ENCODE assay signal across 8 cellular contexts in the genomic region with DNA sequence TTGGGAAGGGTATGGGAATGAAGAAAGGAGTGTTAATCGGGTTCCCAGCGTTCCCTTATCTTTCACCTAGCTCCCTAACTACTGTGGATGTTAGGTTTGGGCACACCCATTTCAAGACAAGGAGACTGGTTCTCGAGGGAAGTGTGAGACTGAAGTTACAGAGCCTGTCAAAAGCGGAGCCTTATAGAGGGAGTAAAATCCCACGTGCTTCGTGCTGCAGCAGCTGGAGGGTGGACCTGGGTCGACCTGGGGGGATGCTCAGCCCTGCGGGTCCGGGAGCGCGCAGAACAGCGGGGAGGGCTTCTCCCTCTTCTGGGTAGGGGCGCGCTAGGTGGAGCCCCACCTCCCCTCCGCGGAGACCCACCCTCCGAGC. TPM values are rescaled to one million over a fixed set of nuclear protein-coding genes. Genes with fewer than 3 reads are reported as not detected.
DNase-seq lines count a peak whose midpoint lies in the region; ATAC-seq and TF ChIP-seq lines count a peak whose summit lies in the region.

No MANE protein-coding gene starts in this region.

- H3K9me3 ChIP-seq in OCI-LY3 (ENCODE audit: insufficient read depth, low read length): no peaks in the 10 kb centered on the region
- no peaks in the 10 kb centered on the region for H3K9me3 ChIP-seq in duodenal mucosa (ENCODE audit: control insufficient read depth in 1 of 2, low read length in 2 of 2)

- H3K4me3 ChIP-seq in OCI-LY3 (ENCODE audit: low read length): peak overlapping the region; percentile 91
- H3K4me3 ChIP-seq in duodenal mucosa (ENCODE audit: low read depth in 1 of 2, low read length in 2 of 2): peak overlapping the region; percentile 53 to 88

- peak overlapping the region; percentile 47 for H3K9ac ChIP-seq in OCI-LY3 (ENCODE audit: low read length)
- H3K9ac ChIP-seq in duodenal mucosa (ENCODE audit: low read depth in 1 of 2, low read length in 2 of 2): no peak overlapping the region

- peak overlapping the region; percentile 81 for H3K4me2 ChIP-seq in OCI-LY3 (ENCODE audit: low read length)

- H3K27ac Mint-ChIP-seq in activated CD4-positive, alpha-beta T cell treated with anti-CD3 and anti-CD28 coated beads, Interleukin-2, amount 10 ng/mL, durations not matched to agents 7 days and 5 days: peak overlapping the region; percentile 75
- H3K27ac Mint-ChIP-seq in naive thymus-derived CD8-positive, alpha-beta T cell: peak overlapping the region in 3 of 10 donors; percentile 41 to 83 (median 72)

- peaks cover 24% of the 10 kb centered on the region for H3K36me3 Mint-ChIP-seq in activated CD4-positive, alpha-beta T cell treated with anti-CD3 and anti-CD28 coated beads, Interleukin-2, amount 10 ng/mL, durations not matched to agents 7 days and 5 days (ENCODE audit: low read depth)
- peaks cover 13 to 26% (median 23%) of the 10 kb centered on the region in 3 donors for H3K36me3 Mint-ChIP-seq in naive thymus-derived CD8-positive, alpha-beta T cell

- H3K4me1 ChIP-seq in OCI-LY3 (ENCODE audit: low read length) (peaks cover 47% of the 10 kb centered on the region), duodenal mucosa (ENCODE audit: control insufficient read depth in 1 of 2, insufficient read depth in 2 of 2, low read length in 2 of 2) (peaks cover 9 to 17% of the 10 kb centered on the region in 2 donors)

- H4K20me1 ChIP-seq in OCI-LY3 (ENCODE audit: insufficient read depth, low read length): peaks cover 23% of the 10 kb centered on the region

- H3K27ac ChIP-seq in OCI-LY3 (ENCODE audit: low read length): no peak overlapping the region
- H3K27ac ChIP-seq in duodenal mucosa (ENCODE audit: low read depth, low read length): no peak overlapping the region

- peak overlapping the region; percentile 78 for H3K4me3 Mint-ChIP-seq in activated CD4-positive, alpha-beta T cell treated with anti-CD3 and anti-CD28 coated beads, Interleukin-2, amount 10 ng/mL, durations not matched to agents 7 days and 5 days
- H3K4me3 Mint-ChIP-seq in naive thymus-derived CD8-positive, alpha-beta T cell: peak overlapping the region; percentile 79 to 94 (median 87)

- CTCF ChIA-PET in activated CD4-positive, alpha-beta T cell treated with anti-CD3 and anti-CD28 coated beads, Interleukin-2, amount 10 ng/mL, durations not matched to agents 7 days and 5 days (lab: Charles Lee): interaction anchor here (1.1 kb wide), 1 partner anchor 285 kb away, joined by 3 read pairs; no protein-coding TSS in a partner anchor

- ATAC-seq in HG02970 (IDR thresholded peaks at IDR 0.05; ENCODE audit: low FRiP score, unreplicated experiment): peak; percentile 31
- peak; percentile 64 to 71 for ATAC-seq in naive thymus-derived CD8-positive, alpha-beta T cell

- no peak for DNase-seq in activated CD4-positive, alpha-beta T cell treated with anti-CD3 and anti-CD28 coated beads, Interleukin-2, amount 10 ng/mL, durations not matched to agents 7 days and 5 days
- DNase-seq in activated CD4-positive, alpha-beta T cell treated with anti-CD3 and anti-CD28 coated beads, Interleukin-2, amount 50 U/mL, for 48 hours: no peak
- no peak for DNase-seq in naive thymus-derived CD8-positive, alpha-beta T cell
- DNase-seq in NK-92 (lab: John Stamatoyannopoulos, UW; ENCODE audit: unreplicated experiment) (no peak), NCI-H128 (lab: John Stamatoyannopoulos, UW; ENCODE audit: unreplicated experiment) (no peak)

- H3K4me1 Mint-ChIP-seq in activated CD4-positive, alpha-beta T cell treated with anti-CD3 and anti-CD28 coated beads, Interleukin-2, amount 10 ng/mL, durations not matched to agents 7 days and 5 days: peaks cover 34% of the 10 kb centered on the region
- H3K4me1 Mint-ChIP-seq in naive thymus-derived CD8-positive, alpha-beta T cell: peaks cover 11 to 43% (median 36%) of the 10 kb centered on the region in 4 donors

- H3K9me3 Mint-ChIP-seq in activated CD4-positive, alpha-beta T cell treated with anti-CD3 and anti-CD28 coated beads, Interleukin-2, amount 10 ng/mL, durations not matched to agents 7 days and 5 days: no peaks in the 10 kb centered on the region
- H3K9me3 Mint-ChIP-seq in naive thymus-derived CD8-positive, alpha-beta T cell: no peaks in the 10 kb centered on the region

- POLR2A ChIA-PET in activated CD4-positive, alpha-beta T cell treated with anti-CD3 and anti-CD28 coated beads, Interleukin-2, amount 10 ng/mL, durations not matched to agents 7 days and 5 days (lab: Charles Lee): no interaction called here
- POLR2A ChIA-PET in naive thymus-derived CD8-positive, alpha-beta T cell (lab: Charles Lee): no interaction called here

- peak overlapping the region; percentile 77 for H2AFZ ChIP-seq in OCI-LY3 (ENCODE audit: low read depth, low read length)

- H3K27me3 Mint-ChIP-seq in activated CD4-positive, alpha-beta T cell treated with anti-CD3 and anti-CD28 coated beads, Interleukin-2, amount 10 ng/mL, durations not matched to agents 7 days and 5 days: peaks cover 38% of the 10 kb centered on the region
- H3K27me3 Mint-ChIP-seq in naive thymus-derived CD8-positive, alpha-beta T cell: peaks cover 0 to 6% (median 5%) of the 10 kb centered on the region in 5 donors

- H3K36me3 ChIP-seq in OCI-LY3 (replicated peaks; ENCODE audit: low read depth, low read length) (peaks cover 28% of the 10 kb centered on the region), duodenal mucosa (ENCODE audit: control insufficient read depth in 1 of 2, insufficient read depth in 2 of 2, low read length in 2 of 2) (peaks cover 14 to 21% of the 10 kb centered on the region in 2 donors)

- H3K27me3 ChIP-seq in OCI-LY3 (ENCODE audit: low read depth, low read length): peaks cover 2% of the 10 kb centered on the region; the same call in 1 of the 2 replicates
- H3K27me3 ChIP-seq in duodenal mucosa (ENCODE audit: control insufficient read depth in 1 of 2, insufficient read depth in 2 of 2, low read length in 2 of 2): peaks cover 6 to 9% of the 10 kb centered on the region in 2 donors

- TF ChIP-seq CTCF in OCI-LY3 (IDR thresholded peaks at IDR 0.05; ENCODE audit: low read depth, low read length): no peak

- H3K79me2 ChIP-seq in OCI-LY3 (ENCODE audit: low read length): peaks cover 45% of the 10 kb centered on the region

RNA-seq across cellular contexts. Expression of a gene that starts 0.3 kb away (rescaled TPM):
- 10 to 100 TPM; 32.4 to 33.7 TPM for total RNA-seq in activated CD4-positive, alpha-beta T cell treated with anti-CD3 and anti-CD28 coated beads, Interleukin-2, amount 10 ng/mL, durations not matched to agents 7 days and 5 days
- total RNA-seq in naive thymus-derived CD8-positive, alpha-beta T cell: 10 to 100 TPM; 21.0 to 22.0 TPM
- polyA plus RNA-seq in naive thymus-derived CD8-positive, alpha-beta T cell: 10 to 100 TPM; 67.6 to 73.4 (median 67.8) TPM

RNA-seq across cellular contexts. Expression of a gene that starts 28.1 kb away (rescaled TPM):
- not detected for total RNA-seq in activated CD4-positive, alpha-beta T cell treated with anti-CD3 and anti-CD28 coated beads, Interleukin-2, amount 10 ng/mL, durations not matched to agents 7 days and 5 days
- not detected for total RNA-seq in naive thymus-derived CD8-positive, alpha-beta T cell
- not detected for polyA plus RNA-seq in naive thymus-derived CD8-positive, alpha-beta T cell
